35 cellular contexts compared by ENCODE assay signal in genomic region chrX:19540076-19540475, GRCh38. TPM values are rescaled to one million over a fixed set of nuclear protein-coding genes. Genes with fewer than 3 reads are reported as not detected.
"Had no signal": no experiment of that assay in that cellular context is flagged by ENCODE, and none has a peak within 500 bp of the region (broad histone marks: within the 10 kb centered on the region; RNA-seq: fewer than 3 reads in every experiment).

No MANE protein-coding gene starts in this region.

- ATAC-seq: activated T-cell treated with anti-CD3 and anti-CD28 coated beads, Interleukin-2, amount 50 U/mL, for 4 hours; K562; PC-3 had no signal

- H3K4me3 Mint-ChIP-seq: activated B cell treated with CpG ODN at 0.5 μM for 24 hours; activated CD4-positive, alpha-beta memory T cell treated with anti-CD3 and anti-CD28 coated beads for 36 hours; activated naive CD4-positive, alpha-beta T cell treated with anti-CD3 and anti-CD28 coated beads, Interleukin-2, amount 10 ng/mL, durations not matched to agents 7 days and 5 days; activated naive CD8-positive, alpha-beta T cell treated with anti-CD3 and anti-CD28 coated beads for 36 hours; activated T-cell treated with anti-CD3 and anti-CD28 coated beads, Interleukin-2, amount 50 U/mL, for 4 hours; activated T-helper 1 cell treated with anti-CD3 and anti-CD28 coated beads, Interleukin-12 subunit alpha, Interleukin-12 subunit beta, Interleukin-2, Interleukin-4 antibody, amounts not matched to agents 30 ng/mL and 10 ng/mL and 1 ng/mL, durations not matched to agents 14 hours and 24 hours and 36 hours; central memory CD8-positive, alpha-beta T cell had no signal

- H3K4me1 ChIP-seq: Peyer's patch, SJSA1 had no signal

- H3K36me3 ChIP-seq: Peyer's patch, SJSA1 had no signal

- DNase-seq: activated B cell treated with CpG ODN at 0.5 μM for 24 hours; activated CD4-positive, alpha-beta memory T cell treated with anti-CD3 and anti-CD28 coated beads for 36 hours; activated CD4-positive, alpha-beta T cell treated with anti-CD3 and anti-CD28 coated beads for 4 hours; activated CD4-positive, alpha-beta T cell treated with anti-CD3 and anti-CD28 coated beads, Interleukin-2, amount 50 U/mL, for 1 hour; activated CD4-positive, CD25-positive, alpha-beta regulatory T cell treated with anti-CD3 and anti-CD28 coated beads, Interleukin-2, amount 50 U/mL, for 72 hours; activated gamma-delta T cell treated with Interleukin-2 at 50 U/mL for 16 hours; activated naive CD4-positive, alpha-beta T cell treated with anti-CD3 and anti-CD28 coated beads, Interleukin-2, amount 10 ng/mL, durations not matched to agents 7 days and 5 days; activated naive CD8-positive, alpha-beta T cell treated with anti-CD3 and anti-CD28 coated beads for 36 hours; activated T-cell treated with anti-CD3 and anti-CD28 coated beads, Interleukin-2, amount 50 U/mL, for 4 hours; amniotic stem cell; aorta; brain microvascular endothelial cell; NCI-H1092 treated with DMSO at 0.1 percent for 48 hours; NCI-H1417; NCI-H146; NCI-H187; NCI-H2029 treated with DMSO at 0.1 percent for 48 hours; NCI-H2107; NCI-H2171; NCI-H510A; NCI-H69; NK-92 treated with Interleukin-12 subunit alpha and Interleukin-12 subunit beta, amount 100 ng/mL, for 24 hours; PC-3; Peyer's patch; RPMI8226; SHP77 treated with DMSO at 0.1 percent for 48 hours; SK-N-SH; T-helper 2 cell; T-helper 9 cell had no signal

- H3K27me3 Mint-ChIP-seq: activated B cell treated with CpG ODN at 0.5 μM for 24 hours; activated CD4-positive, alpha-beta memory T cell treated with anti-CD3 and anti-CD28 coated beads for 36 hours; activated naive CD4-positive, alpha-beta T cell treated with anti-CD3 and anti-CD28 coated beads, Interleukin-2, amount 10 ng/mL, durations not matched to agents 7 days and 5 days; activated naive CD8-positive, alpha-beta T cell treated with anti-CD3 and anti-CD28 coated beads for 36 hours; central memory CD8-positive, alpha-beta T cell had no signal

- H3K27ac ChIP-seq: brain microvascular endothelial cell, Peyer's patch, SJSA1, VCaP had no signal

- H3K4me3 ChIP-seq: K562, Peyer's patch, SJSA1 had no signal

- H3K9me3 ChIP-seq: Peyer's patch, SJSA1, SK-N-SH had no signal

- H3K4me1 Mint-ChIP-seq: activated B cell treated with CpG ODN at 0.5 μM for 24 hours; activated naive CD8-positive, alpha-beta T cell treated with anti-CD3 and anti-CD28 coated beads for 36 hours had no signal

- H3K9me3 Mint-ChIP-seq: activated B cell treated with CpG ODN at 0.5 μM for 24 hours; activated CD4-positive, alpha-beta memory T cell treated with anti-CD3 and anti-CD28 coated beads for 36 hours; activated naive CD4-positive, alpha-beta T cell treated with anti-CD3 and anti-CD28 coated beads, Interleukin-2, amount 10 ng/mL, durations not matched to agents 7 days and 5 days; activated naive CD8-positive, alpha-beta T cell treated with anti-CD3 and anti-CD28 coated beads for 36 hours; activated T-cell treated with anti-CD3 and anti-CD28 coated beads, Interleukin-2, amount 50 U/mL, for 4 hours; activated T-helper 1 cell treated with anti-CD3 and anti-CD28 coated beads, Interleukin-12 subunit alpha, Interleukin-12 subunit beta, Interleukin-2, Interleukin-4 antibody, amounts not matched to agents 30 ng/mL and 10 ng/mL and 1 ng/mL, durations not matched to agents 14 hours and 24 hours and 36 hours; central memory CD8-positive, alpha-beta T cell had no signal

- H3K27ac Mint-ChIP-seq: activated B cell treated with CpG ODN at 0.5 μM for 24 hours; activated CD4-positive, alpha-beta memory T cell treated with anti-CD3 and anti-CD28 coated beads for 36 hours; activated T-helper 1 cell treated with anti-CD3 and anti-CD28 coated beads, Interleukin-12 subunit alpha, Interleukin-12 subunit beta, Interleukin-2, Interleukin-4 antibody, amounts not matched to agents 30 ng/mL and 10 ng/mL and 1 ng/mL, durations not matched to agents 14 hours and 24 hours and 36 hours had no signal

- H3K27me3 ChIP-seq: brain microvascular endothelial cell, Peyer's patch, SJSA1 had no signal

RNA-seq across cellular contexts. Expression of gene MAP3K15, which starts 24.8 kb away (rescaled TPM):
- total RNA-seq: M059J, Peyer's patch, SJSA1 had no signal
